Comparison of ENCODE assay signal across 37 cellular contexts in the genomic region with DNA sequence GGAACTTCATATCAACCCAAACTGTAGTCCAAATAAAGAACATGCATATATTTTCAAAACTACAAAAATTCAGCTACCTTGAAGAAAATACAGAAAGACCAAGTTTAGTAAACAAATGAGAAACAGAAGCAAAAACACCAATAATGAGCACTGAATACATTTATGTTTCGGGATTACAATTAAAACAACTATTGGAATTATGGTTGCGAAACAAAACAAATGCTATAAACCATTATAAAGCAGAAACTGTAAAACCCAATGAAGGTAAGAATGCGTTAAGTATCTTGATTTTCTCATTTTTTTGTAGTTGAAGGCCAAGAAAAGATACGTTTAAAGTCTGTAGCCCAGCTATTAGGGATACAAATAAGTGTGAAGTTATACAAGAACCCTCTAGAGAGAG.
"Had no signal": no experiment of that assay in that cellular context is flagged by ENCODE, and none has a peak within 500 bp of the region (broad histone marks: within the 10 kb centered on the region; RNA-seq: fewer than 3 reads in every experiment).

No MANE protein-coding gene starts in this region.

- ATAC-seq: activated CD8-positive, alpha-beta T cell treated with anti-CD3 and anti-CD28 coated beads for 36 hours; activated naive CD4-positive, alpha-beta T cell treated with anti-CD3 and anti-CD28 coated beads, Interleukin-2, amount 50 U/mL, for 72 hours; activated T-cell treated with anti-CD3 and anti-CD28 coated beads, Interleukin-2, amount 50 U/mL, for 4 hours; activated T-cell treated with anti-CD3 and anti-CD28 coated beads, Interleukin-2, amount 50 U/mL, for 72 hours; activated T-helper 17 cell treated with anti-CD3 and anti-CD28 coated beads, Interleukin-2, amount 50 U/mL, for 72 hours; body of pancreas had no signal

- H3K4me3 Mint-ChIP-seq: activated B cell treated with CpG ODN at 0.5 μM for 24 hours; activated CD4-positive, alpha-beta memory T cell treated with anti-CD3 and anti-CD28 coated beads for 36 hours; activated CD4-positive, alpha-beta T cell treated with anti-CD3 and anti-CD28 coated beads, Interleukin-2, amount 10 ng/mL, durations not matched to agents 24 days and 14 days; activated CD8-positive, alpha-beta T cell treated with anti-CD3 and anti-CD28 coated beads for 36 hours; activated naive CD4-positive, alpha-beta T cell treated with anti-CD3 and anti-CD28 coated beads for 36 hours; activated naive CD8-positive, alpha-beta T cell treated with anti-CD3 and anti-CD28 coated beads for 36 hours; activated T-cell treated with anti-CD3 and anti-CD28 coated beads, Interleukin-2, amount 50 U/mL, for 4 hours; activated T-cell treated with anti-CD3 and anti-CD28 coated beads, Interleukin-2, amount 50 U/mL, for 72 hours; activated T-helper 1 cell treated with anti-CD3 and anti-CD28 coated beads, Interleukin-12 subunit alpha, Interleukin-12 subunit beta, Interleukin-2, Interleukin-4 antibody, amounts not matched to agents 30 ng/mL and 10 ng/mL and 1 ng/mL, durations not matched to agents 14 hours and 24 hours and 36 hours; activated T-helper 17 cell treated with anti-CD3 and anti-CD28 coated beads, Interleukin-2, amount 50 U/mL, for 72 hours; T-helper 1 cell treated with Interleukin-12 subunit alpha and Interleukin-12 subunit beta and Interleukin-4 antibody, amounts not matched to agents 30 μg/mL and 1 μg/mL, for 36 hours; T-helper 2 cell treated with Interferon-gamma antibody and Interleukin-4, amounts not matched to agents 5 μg/mL and 100 μg/mL, for 36 hours had no signal

- H3K27me3 Mint-ChIP-seq: activated B cell treated with CpG ODN at 0.5 μM for 24 hours; activated CD4-positive, alpha-beta memory T cell treated with anti-CD3 and anti-CD28 coated beads for 36 hours; activated CD8-positive, alpha-beta T cell treated with anti-CD3 and anti-CD28 coated beads for 36 hours; activated naive CD8-positive, alpha-beta T cell treated with anti-CD3 and anti-CD28 coated beads for 36 hours; activated T-helper 17 cell treated with anti-CD3 and anti-CD28 coated beads, Interleukin-2, amount 50 U/mL, for 72 hours had no signal

- H3K9me3 Mint-ChIP-seq: activated CD4-positive, alpha-beta memory T cell treated with anti-CD3 and anti-CD28 coated beads for 36 hours; activated CD8-positive, alpha-beta T cell treated with anti-CD3 and anti-CD28 coated beads for 36 hours; activated naive CD4-positive, alpha-beta T cell treated with anti-CD3 and anti-CD28 coated beads for 36 hours; activated naive CD4-positive, alpha-beta T cell treated with anti-CD3 and anti-CD28 coated beads, Interleukin-2, amount 50 U/mL, for 72 hours; activated naive CD8-positive, alpha-beta T cell treated with anti-CD3 and anti-CD28 coated beads for 36 hours; activated T-cell treated with anti-CD3 and anti-CD28 coated beads, Interleukin-2, amount 50 U/mL, for 4 hours; activated T-cell treated with anti-CD3 and anti-CD28 coated beads, Interleukin-2, amount 50 U/mL, for 72 hours; activated T-helper 1 cell treated with anti-CD3 and anti-CD28 coated beads, Interleukin-12 subunit alpha, Interleukin-12 subunit beta, Interleukin-2, Interleukin-4 antibody, amounts not matched to agents 30 ng/mL and 10 ng/mL and 1 ng/mL, durations not matched to agents 14 hours and 24 hours and 36 hours; activated T-helper 17 cell treated with anti-CD3 and anti-CD28 coated beads, Interleukin-2, amount 50 U/mL, for 72 hours; T-helper 2 cell treated with Interferon-gamma antibody and Interleukin-4, amounts not matched to agents 5 μg/mL and 100 μg/mL, for 36 hours had no signal

- H3K4me1 ChIP-seq: adrenal gland, body of pancreas, breast epithelium had no signal

- DNase-seq: activated B cell treated with CpG ODN at 0.5 μM for 24 hours; activated CD4-positive, alpha-beta memory T cell treated with anti-CD3 and anti-CD28 coated beads for 36 hours; activated CD4-positive, alpha-beta T cell treated with anti-CD3 and anti-CD28 coated beads for 4 hours; activated CD4-positive, alpha-beta T cell treated with anti-CD3 and anti-CD28 coated beads, Interleukin-2, amount 10 ng/mL, durations not matched to agents 24 days and 14 days; activated CD4-positive, alpha-beta T cell treated with anti-CD3 and anti-CD28 coated beads, Interleukin-2, amount 50 U/mL, for 1 hour; activated CD4-positive, alpha-beta T cell treated with anti-CD3 and anti-CD28 coated beads, Interleukin-2, amount 50 U/mL, for 4 hours; activated CD4-positive, CD25-positive, alpha-beta regulatory T cell treated with anti-CD3 and anti-CD28 coated beads, Interleukin-2, amount 50 U/mL, for 72 hours; activated CD8-positive, alpha-beta memory T cell treated with anti-CD3 and anti-CD28 coated beads, Interleukin-2, amount 50 U/mL, for 4 hours; activated CD8-positive, alpha-beta T cell treated with anti-CD3 and anti-CD28 coated beads for 36 hours; activated effector memory CD4-positive, alpha-beta T cell treated with anti-CD3 and anti-CD28 coated beads, Interleukin-2, amount 50 U/mL, for 16 hours; activated gamma-delta T cell treated with Interleukin-2 at 50 U/mL for 16 hours; activated naive CD4-positive, alpha-beta T cell; activated naive CD4-positive, alpha-beta T cell treated with anti-CD3 and anti-CD28 coated beads for 36 hours; activated naive CD4-positive, alpha-beta T cell treated with anti-CD3 and anti-CD28 coated beads, Interleukin-2, amount 50 U/mL, for 16 hours; activated naive CD8-positive, alpha-beta T cell treated with anti-CD3 and anti-CD28 coated beads for 36 hours; activated T-cell treated with anti-CD3 and anti-CD28 coated beads for 4 hours; activated T-cell treated with anti-CD3 and anti-CD28 coated beads, Interleukin-2, amount 50 U/mL, for 1 hour; activated T-cell treated with anti-CD3 and anti-CD28 coated beads, Interleukin-2, amount 50 U/mL, for 4 hours; activated T-cell treated with anti-CD3 and anti-CD28 coated beads, Interleukin-2, amount 50 U/mL, for 72 hours; amniotic stem cell; aorta; body of pancreas; brain microvascular endothelial cell; central memory CD4-positive, alpha-beta T cell; T-helper 1 cell; T-helper 2 cell; T-helper 9 cell had no signal

- H3K4me3 ChIP-seq: adrenal gland, body of pancreas, breast epithelium had no signal

- H3K27me3 ChIP-seq: adrenal gland, body of pancreas, brain microvascular endothelial cell, breast epithelium had no signal

- H3K9me3 ChIP-seq: adrenal gland, body of pancreas, breast epithelium had no signal

- H3K36me3 ChIP-seq: adrenal gland, brain microvascular endothelial cell, breast epithelium had no signal

- H3K36me3 Mint-ChIP-seq: activated CD4-positive, alpha-beta memory T cell treated with anti-CD3 and anti-CD28 coated beads for 36 hours; activated naive CD4-positive, alpha-beta T cell treated with anti-CD3 and anti-CD28 coated beads, Interleukin-2, amount 50 U/mL, for 72 hours; activated naive CD8-positive, alpha-beta T cell treated with anti-CD3 and anti-CD28 coated beads for 36 hours had no signal

- H3K27ac ChIP-seq: adrenal gland, body of pancreas, brain microvascular endothelial cell, breast epithelium, VCaP had no signal

- H3K4me1 Mint-ChIP-seq: activated CD4-positive, alpha-beta T cell treated with anti-CD3 and anti-CD28 coated beads, Interleukin-2, amount 10 ng/mL, durations not matched to agents 24 days and 14 days; activated T-helper 17 cell treated with anti-CD3 and anti-CD28 coated beads, Interleukin-2, amount 50 U/mL, for 72 hours had no signal

- H3K27ac Mint-ChIP-seq: activated B cell treated with CpG ODN at 0.5 μM for 24 hours; activated CD4-positive, alpha-beta memory T cell treated with anti-CD3 and anti-CD28 coated beads for 36 hours; activated CD4-positive, alpha-beta T cell treated with anti-CD3 and anti-CD28 coated beads, Interleukin-2, amount 10 ng/mL, durations not matched to agents 24 days and 14 days; activated CD8-positive, alpha-beta T cell treated with anti-CD3 and anti-CD28 coated beads for 36 hours; activated naive CD4-positive, alpha-beta T cell treated with anti-CD3 and anti-CD28 coated beads for 36 hours; activated naive CD4-positive, alpha-beta T cell treated with anti-CD3 and anti-CD28 coated beads, Interleukin-2, amount 50 U/mL, for 72 hours; activated naive CD8-positive, alpha-beta T cell treated with anti-CD3 and anti-CD28 coated beads for 36 hours; activated T-cell treated with anti-CD3 and anti-CD28 coated beads, Interleukin-2, amount 50 U/mL, for 72 hours; activated T-helper 1 cell treated with anti-CD3 and anti-CD28 coated beads, Interleukin-12 subunit alpha, Interleukin-12 subunit beta, Interleukin-2, Interleukin-4 antibody, amounts not matched to agents 30 ng/mL and 10 ng/mL and 1 ng/mL, durations not matched to agents 14 hours and 24 hours and 36 hours; activated T-helper 17 cell treated with anti-CD3 and anti-CD28 coated beads, Interleukin-2, amount 50 U/mL, for 72 hours; T-helper 1 cell treated with Interleukin-12 subunit alpha and Interleukin-12 subunit beta and Interleukin-4 antibody, amounts not matched to agents 30 μg/mL and 1 μg/mL, for 36 hours; T-helper 2 cell treated with Interferon-gamma antibody and Interleukin-4, amounts not matched to agents 5 μg/mL and 100 μg/mL, for 36 hours had no signal

- FAIRE-seq: astrocyte, TTC549 had no signal
